In the genomic region with DNA sequence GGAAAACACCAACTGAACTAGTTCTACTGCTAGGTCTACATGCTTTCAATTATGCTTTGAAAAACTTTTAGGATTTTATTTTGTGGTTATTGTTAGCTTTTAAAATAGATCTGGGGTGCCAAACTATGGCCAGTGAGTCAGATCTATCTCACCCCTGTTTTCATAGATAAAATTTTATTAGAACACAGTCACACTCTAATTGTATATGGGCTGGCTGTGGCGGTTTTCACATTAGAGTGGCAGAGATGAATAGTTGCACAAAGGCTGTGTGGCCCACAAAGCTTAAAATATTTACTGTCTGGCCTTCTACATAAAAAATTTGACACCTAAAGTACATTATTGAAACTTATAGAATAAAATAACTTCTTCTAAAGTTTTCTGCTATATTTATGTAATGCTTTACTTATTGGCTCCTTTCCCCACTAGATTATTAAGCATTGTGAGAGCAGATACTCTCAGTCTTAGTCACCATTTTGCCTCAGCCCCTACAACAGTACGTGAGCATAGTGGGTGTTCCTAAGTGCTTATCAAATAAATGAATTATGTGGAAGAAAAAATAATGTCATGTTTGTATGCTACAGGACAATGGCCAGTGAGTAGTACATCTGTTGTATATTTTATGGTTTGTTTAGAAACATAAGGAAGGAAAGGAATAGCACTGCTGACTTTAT, we compare ENCODE assay signal across 17 cellular contexts. TPM values are rescaled to one million over a fixed set of nuclear protein-coding genes. Genes with fewer than 3 reads are reported as not detected.
DNase-seq lines count a peak whose midpoint lies in the region; ATAC-seq and TF ChIP-seq lines count a peak whose summit lies in the region.
"Had no signal": no experiment of that assay in that cellular context is flagged by ENCODE, and none has a peak within 500 bp of the region (broad histone marks: within the 10 kb centered on the region; RNA-seq: fewer than 3 reads in every experiment).

No MANE protein-coding gene starts in this region.

- 49% methylated on average over 2 of the region's 2 CpGs for WGBS in SK-N-SH (ENCODE audit: low lambda C conversion rate)

- H3K27ac ChIP-seq in SK-N-SH (ENCODE audit: low read depth in 2 of 2, low read length in 1 of 2) = no peak overlapping the region
- no peak overlapping the region for H3K27ac ChIP-seq in RWPE1
- H3K27ac ChIP-seq in CD4-positive, alpha-beta memory T cell (ENCODE audit: low read depth, low read length) = no peak overlapping the region
- H3K27ac ChIP-seq: 22Rv1, adrenal gland had no signal

- CTCF ChIA-PET in SK-N-SH (lab: Yijun Ruan, JAX) (interaction anchor here (1.3 to 1.4 kb wide), 2 partner anchors 30 to 336 kb away, joined by 4 read pairs; no protein-coding TSS in a partner anchor), RWPE1 (lab: Yijun Ruan, JAX) (interaction anchor here (0.6 kb wide), 1 partner anchor 856 kb away, joined by 3 read pairs; no protein-coding TSS in a partner anchor)
- CTCF ChIA-PET in activated CD4-positive, alpha-beta memory T cell treated with anti-CD3 and anti-CD28 coated beads for 36 hours (lab: Charles Lee) = no interaction called here
- CTCF ChIA-PET in CD4-positive, alpha-beta memory T cell (lab: Charles Lee; ENCODE audit: partially characterized antibody) = interaction anchor here (1.0 kb wide), 1 partner anchor 251 kb away, joined by 4 read pairs; no protein-coding TSS in a partner anchor

- H3K4me1 Mint-ChIP-seq in activated CD4-positive, alpha-beta memory T cell treated with anti-CD3 and anti-CD28 coated beads for 36 hours (ENCODE audit: low read depth) = peaks cover 25% of the 10 kb centered on the region
- H3K4me1 Mint-ChIP-seq in CD4-positive, alpha-beta memory T cell = peaks cover 7 to 23% (median 11%) of the 10 kb centered on the region in 4 donors

- no peak for TF ChIP-seq CTCF in SK-N-SH (IDR thresholded peaks at IDR 0.05)
- TF ChIP-seq CTCF in RWPE1 (conservative IDR thresholded peaks at IDR 0.05; ENCODE audit: low read depth) = no peak

- TF ChIP-seq RAD21 in SK-N-SH (IDR thresholded peaks at IDR 0.05; ENCODE audit: low read length) = no peak

- H3K9me3 ChIP-seq in SK-N-SH = no peaks in the 10 kb centered on the region
- no peaks in the 10 kb centered on the region for H3K9me3 ChIP-seq in CD4-positive, alpha-beta memory T cell (ENCODE audit: control insufficient read depth in 1 of 2, low read length in 2 of 2)
- H3K9me3 ChIP-seq: adrenal gland had no signal

- H3K9me3 Mint-ChIP-seq in activated CD4-positive, alpha-beta memory T cell treated with anti-CD3 and anti-CD28 coated beads for 36 hours = no peaks in the 10 kb centered on the region
- H3K9me3 Mint-ChIP-seq in CD4-positive, alpha-beta memory T cell = no peaks in the 10 kb centered on the region

- peaks cover 28% of the 10 kb centered on the region for H3F3A ChIP-seq in SK-N-SH (replicated peaks; ENCODE audit: insufficient read depth)

- H4K20me1 ChIP-seq in SK-N-SH (ENCODE audit: insufficient read depth) = no peaks in the 10 kb centered on the region

- H2AFZ ChIP-seq in SK-N-SH (ENCODE audit: low read depth) = no peak overlapping the region

- no peak overlapping the region for H3K27ac Mint-ChIP-seq in activated CD4-positive, alpha-beta memory T cell treated with anti-CD3 and anti-CD28 coated beads for 36 hours
- peak overlapping the region in 1 of 7 donors; percentile 30 for H3K27ac Mint-ChIP-seq in CD4-positive, alpha-beta memory T cell

- peaks cover 34% of the 10 kb centered on the region for H3K79me2 ChIP-seq in SK-N-SH (ENCODE audit: insufficient read depth)

- H3K36me3 Mint-ChIP-seq in activated CD4-positive, alpha-beta memory T cell treated with anti-CD3 and anti-CD28 coated beads for 36 hours = peaks cover 12% of the 10 kb centered on the region
- H3K36me3 Mint-ChIP-seq in CD4-positive, alpha-beta memory T cell = peaks cover 14 to 33% of the 10 kb centered on the region in 2 donors

- intact Hi-C loops in activated CD4-positive, alpha-beta memory T cell treated with anti-CD3 and anti-CD28 coated beads for 36 hours (cut with micrococcal nuclease) = no loop called here
- intact Hi-C loops in CD4-positive, alpha-beta memory T cell (cut with micrococcal nuclease) = no loop called here

- no peaks in the 10 kb centered on the region for H3K27me3 Mint-ChIP-seq in activated CD4-positive, alpha-beta memory T cell treated with anti-CD3 and anti-CD28 coated beads for 36 hours
- no peaks in the 10 kb centered on the region for H3K27me3 Mint-ChIP-seq in CD4-positive, alpha-beta memory T cell

- peaks cover 25 to 27% of the 10 kb centered on the region in 2 experiments for H3K36me3 ChIP-seq in SK-N-SH (replicated peaks in 1 of 2; ENCODE audit: control insufficient read depth in 1 of 2, insufficient read depth in 2 of 2, low read length in 1 of 2)
- peaks cover 9% of the 10 kb centered on the region for H3K36me3 ChIP-seq in CD4-positive, alpha-beta memory T cell (ENCODE audit: insufficient read depth, low read length)

- no peak for DNase-seq in SK-N-SH
- DNase-seq in astrocyte of the hippocampus (ENCODE audit: low read depth, low spot score) = peak; percentile 41
- DNase-seq in skeletal muscle cell (ENCODE audit: low read depth) = peak; percentile 2
- no peak for DNase-seq in activated CD4-positive, alpha-beta memory T cell treated with anti-CD3 and anti-CD28 coated beads for 36 hours
- no peak for DNase-seq in RWPE1 (ENCODE audit: low spot score)
- no peak for DNase-seq in CD4-positive, alpha-beta memory T cell
- DNase-seq: activated CD4-positive, alpha-beta T cell treated with anti-CD3 and anti-CD28 coated beads, Interleukin-2, amount 50 U/mL, for 4 hours; adrenal gland; DND-41; mesendoderm; NCI-H2029; Right ventricle myocardium superior; small intestine had no signal

- H3K4me2 ChIP-seq in SK-N-SH = no peak overlapping the region

- H3K27me3 ChIP-seq in SK-N-SH (ENCODE audit: insufficient read depth) = no peaks in the 10 kb centered on the region
- no peaks in the 10 kb centered on the region for H3K27me3 ChIP-seq in CD4-positive, alpha-beta memory T cell (ENCODE audit: insufficient read depth, low read length)
- H3K27me3 ChIP-seq: adrenal gland had no signal

- TF ChIP-seq EP300 in SK-N-SH (IDR thresholded peaks at IDR 0.05; ENCODE audit: borderline replicate concordance in 1 of 2, low read depth in 1 of 2, low read length in 1 of 2) = no peak

- H3K4me3 Mint-ChIP-seq in activated CD4-positive, alpha-beta memory T cell treated with anti-CD3 and anti-CD28 coated beads for 36 hours = no peak overlapping the region
- no peak overlapping the region for H3K4me3 Mint-ChIP-seq in CD4-positive, alpha-beta memory T cell

- H3K4me3 ChIP-seq in SK-N-SH (ENCODE audit: low read depth in 2 of 2, low read length in 1 of 2) = no peak overlapping the region
- H3K4me3 ChIP-seq in skeletal muscle cell (ENCODE audit: low read depth, low read length) = no peak overlapping the region
- H3K4me3 ChIP-seq in CD4-positive, alpha-beta memory T cell (ENCODE audit: low read length in 2 of 2) = no peak overlapping the region
- H3K4me3 ChIP-seq: adrenal gland had no signal

- ATAC-seq in SK-N-SH treated with all-trans-retinoic acid at 6 μM for 48 hours (no peak), HG03095 (IDR thresholded peaks at IDR 0.05; ENCODE audit: unreplicated experiment) (peak; percentile 27)

- H3K4me1 ChIP-seq in SK-N-SH (ENCODE audit: control insufficient read depth in 1 of 2, insufficient read depth in 2 of 2, low read depth in 1 of 2, low read length in 1 of 2) = peaks cover 12% of the 10 kb centered on the region in 2 experiments; a peak in 3 of 4 replicates
- H3K4me1 ChIP-seq in CD4-positive, alpha-beta memory T cell (ENCODE audit: insufficient read depth, low read length) = peaks cover 9% of the 10 kb centered on the region

- no peaks in the 10 kb centered on the region; the same call in 1 of the 2 replicates for H3K9me2 ChIP-seq in SK-N-SH

- POLR2A ChIA-PET in SK-N-SH (lab: Yijun Ruan, JAX) (no interaction called here), RWPE1 (lab: Yijun Ruan, JAX; ENCODE audit: low non-redundant PET) (no interaction called here)
- POLR2A ChIA-PET in activated CD4-positive, alpha-beta memory T cell treated with anti-CD3 and anti-CD28 coated beads for 36 hours (lab: Charles Lee) = no interaction called here
- POLR2A ChIA-PET in CD4-positive, alpha-beta memory T cell (lab: Charles Lee; ENCODE audit: partially characterized antibody) = no interaction called here

- no peak overlapping the region for H3K9ac ChIP-seq in SK-N-SH

TF ChIP-seq in SK-N-SH, 30 proteins besides CTCF, POLR2A, EP300 and RAD21:
- TF ChIP-seq NRF1 (IDR thresholded peaks at IDR 0.05; ENCODE audit: low read depth, low read length) (no peak), JUND (IDR thresholded peaks at IDR 0.05) (0 out of 2 replicates have a peak, but pooled peaks have one; percentile 22)

TF ChIP-seq in SK-N-SH treated with all-trans-retinoic acid at 6 μM for 48 hours, 23 proteins besides CTCF, POLR2A, EP300 and RAD21 (continues in another document):
- TF ChIP-seq ARNTL (CRISPR knock-in tag; IDR thresholded peaks at IDR 0.05; ENCODE audit: borderline replicate concordance, low read depth) = no peak
- TF ChIP-seq SNAI2 (CRISPR knock-in tag; IDR thresholded peaks at IDR 0.05) = no peak
- no peak for TF ChIP-seq ZNF70 (CRISPR knock-in tag; IDR thresholded peaks at IDR 0.05)

RNA-seq across cellular contexts. Expression of a gene that starts 5.4 kb away (rescaled TPM):
- polyA plus RNA-seq in SK-N-SH (2012; rRNA removed) = 4.6 and 4.9 TPM in 2 replicates
- 7.0 and 7.1 TPM in 2 replicates for polyA plus RNA-seq in SK-N-SH (2012; cell fraction: cytosol; rRNA removed)
- polyA plus RNA-seq in SK-N-SH (2012; cell fraction: nucleus; rRNA removed) = 1.4 and 2.4 TPM in 2 replicates
- total RNA-seq in activated CD4-positive, alpha-beta memory T cell treated with anti-CD3 and anti-CD28 coated beads for 36 hours = 10 to 100 TPM; 38.7 to 39.8 TPM
- total RNA-seq in CD4-positive, alpha-beta memory T cell = 1 to 10 TPM; 5.0 to 5.7 TPM
- 1 to 10 TPM; 4.4 to 6.1 TPM for polyA plus RNA-seq in CD4-positive, alpha-beta memory T cell

RNA-seq across cellular contexts. Expression of a gene that starts 35.1 kb away (rescaled TPM):
- polyA plus RNA-seq in SK-N-SH (2012; rRNA removed) = 8.8 and 10.8 TPM in 2 replicates
- polyA plus RNA-seq in SK-N-SH (2012; cell fraction: cytosol; rRNA removed) = 12.0 and 14.7 TPM in 2 replicates
- 8.4 and 14.4 TPM in 2 replicates for polyA plus RNA-seq in SK-N-SH (2012; cell fraction: nucleus; rRNA removed)
- total RNA-seq in activated CD4-positive, alpha-beta memory T cell treated with anti-CD3 and anti-CD28 coated beads for 36 hours = 10 to 100 TPM; 31.1 to 31.2 TPM
- total RNA-seq in CD4-positive, alpha-beta memory T cell = 10 to 100 TPM; 16.0 to 17.7 TPM
- polyA plus RNA-seq in CD4-positive, alpha-beta memory T cell = 10 to 100 TPM; 17.4 to 18.7 TPM

RNA-seq across cellular contexts. Expression of a gene that starts 35.1 kb away (rescaled TPM):
- polyA plus RNA-seq in SK-N-SH (2012; rRNA removed) = 3.2 and 3.9 TPM in 2 replicates
- polyA plus RNA-seq in SK-N-SH (2012; cell fraction: cytosol; rRNA removed) = 3.6 and 3.7 TPM in 2 replicates
- polyA plus RNA-seq in SK-N-SH (2012; cell fraction: nucleus; rRNA removed) = 3.5 and 6.1 TPM in 2 replicates
- total RNA-seq in activated CD4-positive, alpha-beta memory T cell treated with anti-CD3 and anti-CD28 coated beads for 36 hours = 10 to 100 TPM; 16.1 to 18.1 TPM
- total RNA-seq in CD4-positive, alpha-beta memory T cell = 10 to 100 TPM; 16.2 to 17.0 TPM
- polyA plus RNA-seq in CD4-positive, alpha-beta memory T cell = 1 to 10 TPM; 6.5 to 8.3 TPM

RNA-seq across cellular contexts. Expression of a gene that starts 35.4 kb away (rescaled TPM):
- polyA plus RNA-seq in SK-N-SH (2012; rRNA removed) = 1.0 and 1.2 TPM in 2 replicates
- 0.71 and 1.1 TPM in 2 replicates for polyA plus RNA-seq in SK-N-SH (2012; cell fraction: cytosol; rRNA removed)
- polyA plus RNA-seq in SK-N-SH (2012; cell fraction: nucleus; rRNA removed) = 1.2 and 1.7 TPM in 2 replicates
- total RNA-seq in activated CD4-positive, alpha-beta memory T cell treated with anti-CD3 and anti-CD28 coated beads for 36 hours = 1 to 10 TPM; 1.6 to 1.8 TPM
- total RNA-seq in CD4-positive, alpha-beta memory T cell = 1 to 10 TPM; 1.7 to 2.5 TPM
- 1 to 10 TPM in 1 of 2 donors, under 1 TPM in 1; 0.94 to 1.8 TPM for polyA plus RNA-seq in CD4-positive, alpha-beta memory T cell
- total RNA-seq: glomerular endothelial cell had no signal

Comparison
In these comparisons a context has a peak if more than half of its experiments do, and no peak if none do; other contexts are left out.
1. DNase-seq: peak in astrocyte of the hippocampus (single experiment) and skeletal muscle cell (single experiment); none in SK-N-SH (single experiment), activated CD4-positive, alpha-beta memory T cell treated with anti-CD3 and anti-CD28 coated beads for 36 hours (single experiment), RWPE1 (single experiment) and CD4-positive, alpha-beta memory T cell (0 of 5).
2. RNA of a gene that starts 5.4 kb away (total RNA-seq): 38.7 to 39.8 TPM in activated CD4-positive, alpha-beta memory T cell treated with anti-CD3 and anti-CD28 coated beads for 36 hours; 5.0 to 5.7 TPM in CD4-positive, alpha-beta memory T cell; every median in the first group is over 4 times any median in the second.